8 cellular contexts compared by ENCODE assay signal in the genomic region with DNA sequence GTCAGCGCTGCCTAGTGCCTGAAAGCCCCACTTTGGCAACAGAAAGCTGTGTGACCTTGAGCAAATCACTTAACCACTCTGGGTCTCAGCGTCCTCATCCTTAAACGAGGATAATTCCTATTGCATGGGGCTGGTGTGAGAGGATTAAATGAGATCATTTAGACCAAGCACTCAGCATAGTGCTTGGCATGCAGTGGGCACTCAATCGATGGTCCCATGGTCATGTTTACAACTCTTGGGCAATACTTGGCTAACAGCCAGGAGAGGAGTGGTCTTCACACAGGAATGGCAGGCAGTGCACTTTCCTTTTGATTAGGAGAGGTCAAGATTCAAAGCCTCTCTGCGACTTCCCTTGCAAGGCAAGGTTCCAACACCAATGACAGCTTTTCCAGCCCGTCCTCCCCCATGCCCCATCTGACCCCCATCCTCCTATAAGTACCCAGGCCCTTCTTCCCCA. TPM values are rescaled to one million over a fixed set of nuclear protein-coding genes. Genes with fewer than 3 reads are reported as not detected.
A peak's percentile ranks its signal among the peaks of the same experiment; 100 is the strongest.
DNase-seq lines count a peak whose midpoint lies in the region; ATAC-seq and TF ChIP-seq lines count a peak whose summit lies in the region.

No MANE protein-coding gene starts in this region.

- no peak for DNase-seq in activated naive CD4-positive, alpha-beta T cell treated with anti-CD3 and anti-CD28 coated beads, Interleukin-2, amount 10 ng/mL, durations not matched to agents 7 days and 5 days
- DNase-seq in activated naive CD4-positive, alpha-beta T cell treated with Interleukin-2 at 50 U/mL for 16 hours, result no peak
- DNase-seq in astrocyte of the hippocampus (ENCODE audit: low read depth, low spot score), result peak; percentile 63
- DNase-seq in left kidney (ENCODE audit: low read depth, low spot score), result peak; percentile 44
- DNase-seq in upper lobe of right lung, result no peak
- no peak for DNase-seq in immature natural killer cell

- peak overlapping the region; percentile 65 for H3K4me3 Mint-ChIP-seq in activated naive CD4-positive, alpha-beta T cell treated with anti-CD3 and anti-CD28 coated beads, Interleukin-2, amount 10 ng/mL, durations not matched to agents 7 days and 5 days
- peak overlapping the region in 2 of 5 donors; percentile 25 to 58 for H3K4me3 Mint-ChIP-seq in immature natural killer cell

- no peaks in the 10 kb centered on the region for H3K27me3 ChIP-seq in upper lobe of right lung

- no peak for TF ChIP-seq CTCF in upper lobe of right lung (IDR thresholded peaks at IDR 0.05)

- CTCF ChIA-PET in activated naive CD4-positive, alpha-beta T cell treated with anti-CD3 and anti-CD28 coated beads, Interleukin-2, amount 10 ng/mL, durations not matched to agents 7 days and 5 days (lab: Charles Lee), result interaction anchor here (0.6 to 1.0 kb wide), 2 partner anchors 15 to 525 kb away, joined by 3 read pairs; no protein-coding TSS in a partner anchor

- no peak overlapping the region for H3K27ac Mint-ChIP-seq in activated naive CD4-positive, alpha-beta T cell treated with anti-CD3 and anti-CD28 coated beads, Interleukin-2, amount 10 ng/mL, durations not matched to agents 7 days and 5 days
- no peak overlapping the region for H3K27ac Mint-ChIP-seq in immature natural killer cell

- peaks cover 18% of the 10 kb centered on the region for H3K4me1 Mint-ChIP-seq in activated naive CD4-positive, alpha-beta T cell treated with anti-CD3 and anti-CD28 coated beads, Interleukin-2, amount 10 ng/mL, durations not matched to agents 7 days and 5 days
- H3K4me1 Mint-ChIP-seq in immature natural killer cell, result peaks cover 0 to 11% of the 10 kb centered on the region in 2 donors

- intact Hi-C loops in upper lobe of right lung (cut with DNase I), result no loop called here

- peaks cover 3% of the 10 kb centered on the region for H3K36me3 Mint-ChIP-seq in activated naive CD4-positive, alpha-beta T cell treated with anti-CD3 and anti-CD28 coated beads, Interleukin-2, amount 10 ng/mL, durations not matched to agents 7 days and 5 days
- H3K36me3 Mint-ChIP-seq in immature natural killer cell, result peaks cover 0 to 4% (median 0%) of the 10 kb centered on the region in 3 donors

- H3K9me3 ChIP-seq in upper lobe of right lung, result no peaks in the 10 kb centered on the region

- peaks cover 74% of the 10 kb centered on the region for H3K4me1 ChIP-seq in upper lobe of right lung

- peaks cover 56% of the 10 kb centered on the region for H3K36me3 ChIP-seq in upper lobe of right lung

- H3K4me3 ChIP-seq in upper lobe of right lung, result peak overlapping the region; percentile 51

- H3K27me3 Mint-ChIP-seq in activated naive CD4-positive, alpha-beta T cell treated with anti-CD3 and anti-CD28 coated beads, Interleukin-2, amount 10 ng/mL, durations not matched to agents 7 days and 5 days, result no peaks in the 10 kb centered on the region
- H3K27me3 Mint-ChIP-seq in immature natural killer cell (ENCODE audit: low read depth in 3 of 3), result peaks cover 0 to 5% (median 2%) of the 10 kb centered on the region in 3 donors

- H3K27ac ChIP-seq in upper lobe of right lung, result peak overlapping the region; percentile 78

- H3K9me3 Mint-ChIP-seq in activated naive CD4-positive, alpha-beta T cell treated with anti-CD3 and anti-CD28 coated beads, Interleukin-2, amount 10 ng/mL, durations not matched to agents 7 days and 5 days, result no peaks in the 10 kb centered on the region
- no peaks in the 10 kb centered on the region for H3K9me3 Mint-ChIP-seq in immature natural killer cell

- ATAC-seq in upper lobe of right lung, result peak; percentile 1
- no peak for ATAC-seq in HG02973 (IDR thresholded peaks at IDR 0.05; ENCODE audit: unreplicated experiment)
- no peak for ATAC-seq in HG03025 (IDR thresholded peaks at IDR 0.05; ENCODE audit: low FRiP score, unreplicated experiment)

RNA-seq across cellular contexts. Expression of a gene that starts 14.1 kb away (rescaled TPM):
- 189 TPM for total RNA-seq in upper lobe of right lung
- 1 to 10 TPM; 1.0 to 1.7 (median 1.6) TPM for polyA plus RNA-seq in immature natural killer cell

RNA-seq across cellular contexts. Expression of a gene that starts 25.0 kb away (rescaled TPM):
- 64.7 TPM for total RNA-seq in upper lobe of right lung
- 10 to 100 TPM; 24.6 to 41.6 (median 25.6) TPM for polyA plus RNA-seq in immature natural killer cell

RNA-seq across cellular contexts. Expression of a gene that starts 27.5 kb away (rescaled TPM):
- total RNA-seq in upper lobe of right lung, result not detected
- not detected for polyA plus RNA-seq in immature natural killer cell

Comparison
In these comparisons a context has a peak if more than half of its experiments do, and no peak if none do; other contexts are left out.
1. DNase-seq: peak in astrocyte of the hippocampus (single experiment) and left kidney (single experiment); none in activated naive CD4-positive, alpha-beta T cell treated with anti-CD3 and anti-CD28 coated beads, Interleukin-2, amount 10 ng/mL, durations not matched to agents 7 days and 5 days (single experiment), activated naive CD4-positive, alpha-beta T cell treated with Interleukin-2 at 50 U/mL for 16 hours (single experiment), upper lobe of right lung (single experiment) and immature natural killer cell (0 of 3).